Comparison of ENCODE assay signal across 1 cellular context in genomic region chr2:41847744-41848441, GRCh38.
TF ChIP-seq lines count a peak whose summit lies in the region.

No MANE protein-coding gene starts in this region.

TF ChIP-seq in HepG2, 621 proteins besides CTCF, POLR2A, EP300 and RAD21 (continued from another document and continues in another):
- no peak for TF ChIP-seq ZNF407 (CRISPR knock-in tag; IDR thresholded peaks at IDR 0.05; ENCODE audit: not compliant biosample characterization)
- peak; percentile 80 for TF ChIP-seq ZNF281 (CRISPR knock-in tag; IDR thresholded peaks at IDR 0.05; ENCODE audit: borderline replicate concordance)
- no peak for TF ChIP-seq PAX8 (CRISPR knock-in tag; IDR thresholded peaks at IDR 0.05; ENCODE audit: borderline replicate concordance)
- no peak for TF ChIP-seq ZNF557 (CRISPR knock-in tag; IDR thresholded peaks at IDR 0.05)
- TF ChIP-seq NR2F1 (CRISPR knock-in tag; IDR thresholded peaks at IDR 0.05) = peak; percentile 69 to 72
- TF ChIP-seq RFX1 (IDR thresholded peaks at IDR 0.05) = no peak
- peak; percentile 60; the same call in 1 of the 2 replicates for TF ChIP-seq USF2 (IDR thresholded peaks at IDR 0.05; ENCODE audit: low read depth, low read length)
- peak; percentile 75 for TF ChIP-seq USF2 (CRISPR knock-in tag; IDR thresholded peaks at IDR 0.05; ENCODE audit: borderline replicate concordance)
- no peak for TF ChIP-seq SYNCRIP (IDR thresholded peaks at IDR 0.05; ENCODE audit: insufficient read depth, low read depth, low read length)
- peak; percentile 90 for TF ChIP-seq MIER2 (CRISPR knock-in tag; IDR thresholded peaks at IDR 0.05)
- TF ChIP-seq POGZ (CRISPR knock-in tag; IDR thresholded peaks at IDR 0.05) = peak; percentile 91
- TF ChIP-seq HOXA5 (CRISPR knock-in tag; IDR thresholded peaks at IDR 0.05) = peak; percentile 92
- no peak for TF ChIP-seq ZNF17 (CRISPR knock-in tag; IDR thresholded peaks at IDR 0.05)
- TF ChIP-seq ZNF549 (CRISPR knock-in tag; IDR thresholded peaks at IDR 0.05) = no peak
- TF ChIP-seq ISX (CRISPR knock-in tag; conservative IDR thresholded peaks at IDR 0.05) = no peak
- peak; percentile 81; the same call in 1 of the 2 replicates for TF ChIP-seq RFXAP (CRISPR knock-in tag; IDR thresholded peaks at IDR 0.05; ENCODE audit: borderline replicate concordance)
- peak; percentile 53; the same call in 1 of the 2 replicates for TF ChIP-seq MTA1 (CRISPR knock-in tag; IDR thresholded peaks at IDR 0.05; ENCODE audit: borderline replicate concordance)
- no peak for TF ChIP-seq ZNF724P (CRISPR knock-in tag; IDR thresholded peaks at IDR 0.05; ENCODE audit: borderline replicate concordance)
- no peak for TF ChIP-seq TEAD2 (CRISPR knock-in tag; IDR thresholded peaks at IDR 0.05)
- no peak for TF ChIP-seq ATF6 (CRISPR knock-in tag; conservative IDR thresholded peaks at IDR 0.05)
- TF ChIP-seq ZNF282 (IDR thresholded peaks at IDR 0.05; ENCODE audit: partially characterized antibody) = no peak
- no peak for TF ChIP-seq TCF7L2 (IDR thresholded peaks at IDR 0.05; ENCODE audit: low read depth, low read length)
- no peak for TF ChIP-seq RFX5 (IDR thresholded peaks at IDR 0.05; ENCODE audit: low read depth, low read length)
- TF ChIP-seq KLF16 (CRISPR knock-in tag; IDR thresholded peaks at IDR 0.05) = peak in 1 of 2 experiments; percentile 99; a peak in 2 of 4 replicates
- peak; percentile 82; the same call in 1 of the 2 replicates for TF ChIP-seq ZBTB49 (CRISPR knock-in tag; IDR thresholded peaks at IDR 0.05; ENCODE audit: borderline replicate concordance)
- no peak for TF ChIP-seq ZBTB4 (CRISPR knock-in tag; IDR thresholded peaks at IDR 0.05; ENCODE audit: borderline replicate concordance)
- TF ChIP-seq THAP11 (CRISPR knock-in tag; IDR thresholded peaks at IDR 0.05) = peak; percentile 89
- TF ChIP-seq PHF5A (CRISPR knock-in tag; IDR thresholded peaks at IDR 0.05; ENCODE audit: low read depth, unreplicated experiment) = no peak
- no peak for TF ChIP-seq THAP9 (CRISPR knock-in tag; IDR thresholded peaks at IDR 0.05; ENCODE audit: borderline replicate concordance)
- TF ChIP-seq HOXA3 (CRISPR knock-in tag; IDR thresholded peaks at IDR 0.05) = peak; percentile 76; the same call in 1 of the 2 replicates
